8 cellular contexts compared by ENCODE assay signal in genomic region chr22:24106385-24107381, GRCh38.
DNase-seq lines count a peak whose midpoint lies in the region; ATAC-seq and TF ChIP-seq lines count a peak whose summit lies in the region.

No MANE protein-coding gene starts in this region.

- H3K36me3 ChIP-seq in right atrium auricular region: peaks cover 2% of the 10 kb centered on the region

- H3K27me3 ChIP-seq in right atrium auricular region: no peaks in the 10 kb centered on the region

- DNase-seq in activated CD4-positive, CD25-positive, alpha-beta regulatory T cell (lab: John Stamatoyannopoulos, UW): no peak
- DNase-seq in activated T-cell treated with anti-CD3 and anti-CD28 coated beads for 1 hour (ENCODE audit: low read depth) (peak; percentile 36), right atrium auricular region (ENCODE audit: low spot score) (no peak), T1000 (lab: John Stamatoyannopoulos, UW) (no peak), RKO (ENCODE audit: low spot score) (no peak), KG1 (lab: John Stamatoyannopoulos, UW) (no peak)
- peak; percentile 24 to 48 for DNase-seq in stimulated activated naive CD8-positive, alpha-beta T cell treated with anti-CD3 and anti-CD28 coated beads, Interleukin-15, amount 100 ng/mL, for 72 hours

- peak overlapping the region; percentile 57 to 58 for H3K4me3 Mint-ChIP-seq in stimulated activated naive CD8-positive, alpha-beta T cell treated with anti-CD3 and anti-CD28 coated beads, Interleukin-15, amount 100 ng/mL, for 72 hours

- no peaks in the 10 kb centered on the region for H3K9me3 Mint-ChIP-seq in stimulated activated naive CD8-positive, alpha-beta T cell treated with anti-CD3 and anti-CD28 coated beads, Interleukin-15, amount 100 ng/mL, for 72 hours

- peak overlapping the region; percentile 71 to 73 for H3K27ac ChIP-seq in right atrium auricular region

- no peak overlapping the region for H3K4me3 ChIP-seq in right atrium auricular region

- H3K9me3 ChIP-seq in right atrium auricular region: no peaks in the 10 kb centered on the region

- peak; percentile 54 to 78 for ATAC-seq in activated CD4-positive, CD25-positive, alpha-beta regulatory T cell treated with anti-CD3 and anti-CD28 coated beads, Interleukin-2, amount 50 U/mL, for 24 hours
- ATAC-seq in stimulated activated naive CD8-positive, alpha-beta T cell treated with anti-CD3 and anti-CD28 coated beads, Interleukin-15, amount 100 ng/mL, for 72 hours: peak; percentile 85

- H3K27me3 Mint-ChIP-seq in stimulated activated naive CD8-positive, alpha-beta T cell treated with anti-CD3 and anti-CD28 coated beads, Interleukin-15, amount 100 ng/mL, for 72 hours: no peaks in the 10 kb centered on the region

- H3K27ac Mint-ChIP-seq in stimulated activated naive CD8-positive, alpha-beta T cell treated with anti-CD3 and anti-CD28 coated beads, Interleukin-15, amount 100 ng/mL, for 72 hours: peak overlapping the region; percentile 62 to 83

- TF ChIP-seq CTCF in right atrium auricular region (IDR thresholded peaks at IDR 0.05): peak in 1 of 2 donors; percentile 46

- H3K4me1 Mint-ChIP-seq in stimulated activated naive CD8-positive, alpha-beta T cell treated with anti-CD3 and anti-CD28 coated beads, Interleukin-15, amount 100 ng/mL, for 72 hours: peaks cover 25% of the 10 kb centered on the region

- H3K4me1 ChIP-seq in right atrium auricular region: peaks cover 0 to 52% of the 10 kb centered on the region in 2 donors

Comparison
In these comparisons a context has a peak if more than half of its experiments do, and no peak if none do; other contexts are left out.
1. DNase-seq: peak in activated T-cell treated with anti-CD3 and anti-CD28 coated beads for 1 hour (single experiment) and stimulated activated naive CD8-positive, alpha-beta T cell treated with anti-CD3 and anti-CD28 coated beads, Interleukin-15, amount 100 ng/mL, for 72 hours (2 of 2); none in activated CD4-positive, CD25-positive, alpha-beta regulatory T cell (0 of 4), right atrium auricular region (single experiment), T1000 (single experiment), RKO (single experiment) and KG1 (single experiment).